ENCODE assay signal across 1 cellular context in the genomic region with DNA sequence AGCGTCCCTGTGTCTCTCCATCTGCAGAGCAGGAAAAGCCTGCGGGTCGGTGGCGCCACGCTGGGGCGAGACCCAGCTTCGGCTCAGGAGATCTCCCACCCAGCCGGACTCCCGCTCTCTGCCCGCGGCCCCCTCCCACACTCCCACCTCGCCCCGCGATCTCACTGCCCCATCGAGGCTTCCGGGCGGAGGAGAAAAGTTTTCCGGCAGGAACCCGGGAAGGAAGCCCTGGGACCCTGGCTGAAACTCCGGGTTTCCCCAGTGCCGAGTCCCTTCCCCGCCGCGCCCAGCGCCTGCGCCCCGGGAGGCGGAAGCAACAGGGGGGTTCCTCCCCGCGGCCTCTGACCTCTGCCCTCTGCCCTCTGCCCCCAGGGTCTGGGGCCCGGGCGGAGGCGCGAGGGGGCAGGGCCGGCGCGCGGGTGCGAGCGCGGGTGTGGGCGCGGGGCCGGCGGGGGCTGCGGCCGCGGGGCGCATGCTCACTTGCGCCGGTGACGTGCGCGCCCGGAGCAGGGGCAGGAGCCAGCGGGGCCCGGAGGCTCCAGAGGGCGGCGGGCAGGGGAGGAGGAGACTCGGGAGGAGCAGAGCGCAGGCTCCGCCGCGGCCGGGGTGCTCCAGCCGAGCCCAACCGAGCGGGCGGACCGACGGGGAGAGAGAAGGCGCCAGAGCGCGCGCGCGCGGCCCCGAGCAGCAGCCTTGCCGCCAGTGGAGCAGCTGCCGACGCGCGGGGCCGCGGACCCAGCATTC.
TF ChIP-seq lines count a peak whose summit lies in the region.

A gene (plus strand): TSS at position 541 of the 744 bp plus-strand sequence. CDS start 379 bp downstream, outside the sequence.

TF ChIP-seq in HepG2, 621 proteins besides CTCF, POLR2A, EP300 and RAD21 (continued from another document):
- TF ChIP-seq ZBTB38 (CRISPR knock-in tag; IDR thresholded peaks at IDR 0.05): peak; percentile 38; the same call in 1 of the 2 replicates
- TF ChIP-seq RXRB (CRISPR knock-in tag; IDR thresholded peaks at IDR 0.05; ENCODE audit: borderline replicate concordance): 0 out of 2 replicates have a peak, but pooled peaks have one; percentile 40
- TF ChIP-seq TOPORS (CRISPR knock-in tag; IDR thresholded peaks at IDR 0.05): no peak
- peak; percentile 85 for TF ChIP-seq ZNF788 (CRISPR knock-in tag; IDR thresholded peaks at IDR 0.05; ENCODE audit: borderline replicate concordance)
- TF ChIP-seq, protein P1, sequence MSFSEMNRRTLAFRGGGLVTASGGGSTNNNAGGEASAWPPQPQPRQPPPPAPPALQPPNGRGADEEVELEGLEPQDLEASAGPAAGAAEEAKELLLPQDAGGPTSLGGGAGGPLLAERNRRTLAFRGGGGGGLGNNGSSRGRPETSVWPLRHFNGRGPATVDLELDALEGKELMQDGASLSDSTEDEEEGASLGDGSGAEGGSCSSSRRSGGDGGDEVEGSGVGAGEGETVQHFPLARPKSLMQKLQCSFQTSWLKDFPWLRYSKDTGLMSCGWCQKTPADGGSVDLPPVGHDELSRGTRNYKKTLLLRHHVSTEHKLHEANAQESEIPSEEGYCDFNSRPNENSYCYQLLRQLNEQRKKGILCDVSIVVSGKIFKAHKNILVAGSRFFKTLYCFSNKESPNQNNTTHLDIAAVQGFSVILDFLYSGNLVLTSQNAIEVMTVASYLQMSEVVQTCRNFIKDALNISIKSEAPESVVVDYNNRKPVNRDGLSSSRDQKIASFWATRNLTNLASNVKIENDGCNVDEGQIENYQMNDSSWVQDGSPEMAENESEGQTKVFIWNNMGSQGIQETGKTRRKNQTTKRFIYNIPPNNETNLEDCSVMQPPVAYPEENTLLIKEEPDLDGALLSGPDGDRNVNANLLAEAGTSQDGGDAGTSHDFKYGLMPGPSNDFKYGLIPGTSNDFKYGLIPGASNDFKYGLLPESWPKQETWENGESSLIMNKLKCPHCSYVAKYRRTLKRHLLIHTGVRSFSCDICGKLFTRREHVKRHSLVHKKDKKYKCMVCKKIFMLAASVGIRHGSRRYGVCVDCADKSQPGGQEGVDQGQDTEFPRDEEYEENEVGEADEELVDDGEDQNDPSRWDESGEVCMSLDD (CRISPR knock-in tag; IDR thresholded peaks at IDR 0.05; ENCODE audit: borderline replicate concordance): peak; percentile 97
- TF ChIP-seq SAFB2 (CRISPR knock-in tag; IDR thresholded peaks at IDR 0.05; ENCODE audit: borderline replicate concordance, low read depth): peak; percentile 16; the same call in 1 of the 2 replicates
- TF ChIP-seq, protein P2, sequence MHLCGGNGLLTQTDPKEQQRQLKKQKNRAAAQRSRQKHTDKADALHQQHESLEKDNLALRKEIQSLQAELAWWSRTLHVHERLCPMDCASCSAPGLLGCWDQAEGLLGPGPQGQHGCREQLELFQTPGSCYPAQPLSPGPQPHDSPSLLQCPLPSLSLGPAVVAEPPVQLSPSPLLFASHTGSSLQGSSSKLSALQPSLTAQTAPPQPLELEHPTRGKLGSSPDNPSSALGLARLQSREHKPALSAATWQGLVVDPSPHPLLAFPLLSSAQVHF (CRISPR knock-in tag; IDR thresholded peaks at IDR 0.05): no peak
- TF ChIP-seq ZFY (CRISPR knock-in tag; IDR thresholded peaks at IDR 0.05): peak; percentile 54; the same call in 1 of the 2 replicates
